Comparison of ENCODE assay signal across 7 cellular contexts in genomic region chr21:32278518-32279376, GRCh38. TPM values are rescaled to one million over a fixed set of nuclear protein-coding genes. Genes with fewer than 3 reads are reported as not detected.
DNase-seq lines count a peak whose midpoint lies in the region; ATAC-seq and TF ChIP-seq lines count a peak whose summit lies in the region.

TSS of gene MIS18A (minus strand) at chr21:32279049. CDS start at chr21:32279014, 35 bp downstream.

- in situ Hi-C loops in astrocyte of the cerebellum (cut with HindIII; ENCODE audit: low sequenced_read_pairs), result no loop called here

- TF ChIP-seq CTCF in astrocyte of the cerebellum (IDR thresholded peaks at IDR 0.05; ENCODE audit: low read depth, low read length, missing control alignments), result no peak

- DNase-seq in NCI-H2029 (lab: John Stamatoyannopoulos, UW), result peak; percentile 90
- DNase-seq in T-helper 22 cell (ENCODE audit: low read depth), result peak; percentile 92
- peak; percentile 84 for DNase-seq in astrocyte of the cerebellum (ENCODE audit: low read depth)
- DNase-seq in hepatic stellate cell (ENCODE audit: low spot score), result peak; percentile 95
- peak; percentile 97 for DNase-seq in renal cortical epithelial cell (ENCODE audit: low read depth)

- ATAC-seq in GM18505 (IDR thresholded peaks at IDR 0.05; ENCODE audit: unreplicated experiment), result peak; percentile 96
- ATAC-seq in HG02973 (IDR thresholded peaks at IDR 0.05; ENCODE audit: unreplicated experiment), result peak; percentile 88

- TF ChIP-seq POLR2A in GM18505 (IDR thresholded peaks at IDR 0.05; ENCODE audit: borderline replicate concordance, extremely low read depth, insufficient read depth, insufficient read length), result peak; percentile 76

- H3K4me3 ChIP-seq in astrocyte of the cerebellum (ENCODE audit: low read depth, low read length), result peak within 1 kb of the TSS; percentile 80

RNA-seq across cellular contexts. Expression of gene MIS18A, which starts in this region (rescaled TPM):
- 7.2 and 17.2 TPM in 2 replicates for total RNA-seq in renal cortical epithelial cell

Comparison
In these comparisons a context has a peak if more than half of its experiments do, and no peak if none do; other contexts are left out.
1. Peak in every context shown above with its lines: DNase-seq, ATAC-seq and H3K4me3 ChIP-seq.